In the genomic region with DNA sequence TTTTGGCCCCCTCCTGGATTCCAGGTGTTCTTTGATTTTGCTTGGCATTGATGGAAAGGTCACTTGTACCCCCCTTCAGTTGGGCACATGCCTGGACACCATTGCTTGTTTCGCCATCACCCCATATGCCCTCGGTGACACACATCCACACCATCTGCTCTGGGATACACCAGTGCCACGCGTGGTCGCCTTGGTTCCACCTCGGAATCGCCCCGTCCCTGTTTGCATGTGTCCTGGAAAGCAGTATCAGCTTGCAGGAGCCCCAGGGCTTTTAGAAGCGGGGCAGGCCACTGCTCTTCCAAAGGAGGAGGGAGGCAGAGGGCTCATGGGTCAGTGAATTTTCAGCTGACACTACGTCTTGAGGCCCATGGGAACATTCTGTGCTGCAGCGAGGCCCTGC, we compare ENCODE assay signal across 11 cellular contexts.
"Had no signal": no experiment of that assay in that cellular context is flagged by ENCODE, and none has a peak within 500 bp of the region (broad histone marks: within the 10 kb centered on the region; RNA-seq: fewer than 3 reads in every experiment).

No MANE protein-coding gene starts in this region.

- H3K27ac ChIP-seq: GM23248 had no signal

- H3K27ac Mint-ChIP-seq: GM23338, H9, HFFc6 had no signal

- H3K4me2 ChIP-seq: GM23338 had no signal

- H3K36me3 ChIP-seq: HAP-1 had no signal

- H3K4me1 Mint-ChIP-seq: GM23338, H9 had no signal

- H3K9ac ChIP-seq: GM23248 had no signal

- FAIRE-seq: H1, H54 had no signal

- H3K4me1 ChIP-seq: HAP-1 had no signal

- H3K4me3 ChIP-seq: GM23248, GM23338, HAP-1 had no signal

- DNase-seq: GM23248, GOT3, H7, H9, HCEC 1CT, HFFc6 had no signal

- H3K9me3 ChIP-seq: HAP-1 had no signal

- ATAC-seq: GM23338, HCT116 had no signal

- H3K4me3 Mint-ChIP-seq: GM23338, HFFc6 had no signal

- H2AFZ ChIP-seq: GM23248, GM23338 had no signal
